Comparison of ENCODE assay signal across 1 cellular context in the genomic region with DNA sequence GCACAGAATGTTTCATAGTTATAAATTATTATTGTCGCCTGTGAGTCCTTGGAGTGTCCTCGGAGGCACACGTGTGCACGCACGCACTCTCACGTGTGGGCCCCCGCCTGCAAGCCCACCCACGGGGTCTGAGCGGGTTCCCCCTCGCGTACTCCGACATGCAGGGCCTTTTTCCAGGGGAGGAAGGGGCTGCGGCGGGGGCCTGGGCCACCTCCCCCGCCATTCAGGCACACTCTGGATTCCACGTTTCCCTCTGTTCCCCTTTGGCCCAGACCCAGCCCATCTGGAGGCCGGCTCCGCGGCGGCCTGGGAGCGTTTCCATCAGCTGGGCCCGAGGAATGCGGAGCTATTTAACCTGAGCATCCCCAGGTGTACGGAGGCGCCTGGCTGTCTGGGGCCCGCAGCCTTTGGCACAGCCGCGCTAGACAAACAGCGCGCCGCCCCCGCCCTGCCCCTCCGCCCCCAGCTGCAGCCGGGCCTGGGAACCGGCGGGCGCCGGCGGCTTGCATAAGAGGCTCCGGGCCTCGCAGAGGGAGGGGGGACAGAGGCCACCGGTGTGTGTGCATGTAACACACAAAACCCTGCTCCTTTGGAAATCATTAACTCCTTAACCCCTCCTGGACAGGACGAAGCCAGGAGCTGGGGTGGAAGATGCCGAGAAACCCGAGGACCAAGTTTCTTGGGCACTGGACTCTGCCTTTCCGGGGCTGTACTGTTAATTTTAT.
TF ChIP-seq lines count a peak whose summit lies in the region.

No MANE protein-coding gene starts in this region.

TF ChIP-seq in HepG2, 621 proteins besides CTCF, POLR2A, EP300 and RAD21 (continued from another document and continues in another):
- TF ChIP-seq, protein P1, sequence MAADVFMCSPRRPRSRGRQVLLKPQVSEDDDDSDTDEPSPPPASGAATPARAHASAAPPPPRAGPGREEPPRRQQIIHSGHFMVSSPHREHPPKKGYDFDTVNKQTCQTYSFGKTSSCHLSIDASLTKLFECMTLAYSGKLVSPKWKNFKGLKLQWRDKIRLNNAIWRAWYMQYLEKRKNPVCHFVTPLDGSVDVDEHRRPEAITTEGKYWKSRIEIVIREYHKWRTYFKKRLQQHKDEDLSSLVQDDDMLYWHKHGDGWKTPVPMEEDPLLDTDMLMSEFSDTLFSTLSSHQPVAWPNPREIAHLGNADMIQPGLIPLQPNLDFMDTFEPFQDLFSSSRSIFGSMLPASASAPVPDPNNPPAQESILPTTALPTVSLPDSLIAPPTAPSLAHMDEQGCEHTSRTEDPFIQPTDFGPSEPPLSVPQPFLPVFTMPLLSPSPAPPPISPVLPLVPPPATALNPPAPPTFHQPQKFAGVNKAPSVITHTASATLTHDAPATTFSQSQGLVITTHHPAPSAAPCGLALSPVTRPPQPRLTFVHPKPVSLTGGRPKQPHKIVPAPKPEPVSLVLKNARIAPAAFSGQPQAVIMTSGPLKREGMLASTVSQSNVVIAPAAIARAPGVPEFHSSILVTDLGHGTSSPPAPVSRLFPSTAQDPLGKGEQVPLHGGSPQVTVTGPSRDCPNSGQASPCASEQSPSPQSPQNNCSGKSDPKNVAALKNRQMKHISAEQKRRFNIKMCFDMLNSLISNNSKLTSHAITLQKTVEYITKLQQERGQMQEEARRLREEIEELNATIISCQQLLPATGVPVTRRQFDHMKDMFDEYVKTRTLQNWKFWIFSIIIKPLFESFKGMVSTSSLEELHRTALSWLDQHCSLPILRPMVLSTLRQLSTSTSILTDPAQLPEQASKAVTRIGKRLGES (CRISPR knock-in tag; IDR thresholded peaks at IDR 0.05; ENCODE audit: borderline replicate concordance): peak; percentile 87; the same call in 1 of the 2 replicates
- TF ChIP-seq GPBP1L1 (CRISPR knock-in tag; IDR thresholded peaks at IDR 0.05): no peak
- TF ChIP-seq ZFP37 (CRISPR knock-in tag; IDR thresholded peaks at IDR 0.05; ENCODE audit: borderline replicate concordance): peak; percentile 83; the same call in 1 of the 2 replicates
- peak; percentile 99 for TF ChIP-seq ZNF639 (CRISPR knock-in tag; conservative IDR thresholded peaks at IDR 0.05)
- TF ChIP-seq ZNF7 (CRISPR knock-in tag; IDR thresholded peaks at IDR 0.05): peak; percentile 62; the same call in 1 of the 2 replicates
- TF ChIP-seq ZNF792 (CRISPR knock-in tag; IDR thresholded peaks at IDR 0.05): peak; percentile 99
- TF ChIP-seq ZNF513 (CRISPR knock-in tag; conservative IDR thresholded peaks at IDR 0.05): peak; percentile 91; the same call in 1 of the 2 replicates
- TF ChIP-seq KLF13 (CRISPR knock-in tag; IDR thresholded peaks at IDR 0.05): no peak
- TF ChIP-seq CBX2 (IDR thresholded peaks at IDR 0.05; ENCODE audit: low read depth, low read length): no peak
- peak; percentile 94 for TF ChIP-seq CBX2 (CRISPR knock-in tag; IDR thresholded peaks at IDR 0.05; ENCODE audit: low read depth)
- TF ChIP-seq KDM6A (CRISPR knock-in tag; IDR thresholded peaks at IDR 0.05; ENCODE audit: low read depth): peak; percentile 99
- peak; percentile 99 for TF ChIP-seq ZNF543 (CRISPR knock-in tag; IDR thresholded peaks at IDR 0.05)
- TF ChIP-seq, protein P2, sequence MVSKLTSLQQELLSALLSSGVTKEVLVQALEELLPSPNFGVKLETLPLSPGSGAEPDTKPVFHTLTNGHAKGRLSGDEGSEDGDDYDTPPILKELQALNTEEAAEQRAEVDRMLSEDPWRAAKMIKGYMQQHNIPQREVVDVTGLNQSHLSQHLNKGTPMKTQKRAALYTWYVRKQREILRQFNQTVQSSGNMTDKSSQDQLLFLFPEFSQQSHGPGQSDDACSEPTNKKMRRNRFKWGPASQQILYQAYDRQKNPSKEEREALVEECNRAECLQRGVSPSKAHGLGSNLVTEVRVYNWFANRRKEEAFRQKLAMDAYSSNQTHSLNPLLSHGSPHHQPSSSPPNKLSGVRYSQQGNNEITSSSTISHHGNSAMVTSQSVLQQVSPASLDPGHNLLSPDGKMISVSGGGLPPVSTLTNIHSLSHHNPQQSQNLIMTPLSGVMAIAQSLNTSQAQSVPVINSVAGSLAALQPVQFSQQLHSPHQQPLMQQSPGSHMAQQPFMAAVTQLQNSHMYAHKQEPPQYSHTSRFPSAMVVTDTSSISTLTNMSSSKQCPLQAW (CRISPR knock-in tag; IDR thresholded peaks at IDR 0.05): peak; percentile 100
- TF ChIP-seq SRSF4 (IDR thresholded peaks at IDR 0.05; ENCODE audit: low read depth, low read length, poor library complexity, severe bottlenecking): no peak
- peak; percentile 98 for TF ChIP-seq MXD3 (CRISPR knock-in tag; IDR thresholded peaks at IDR 0.05)
- TF ChIP-seq HIVEP1 (CRISPR knock-in tag; IDR thresholded peaks at IDR 0.05): peak; percentile 100
- TF ChIP-seq, protein P3, sequence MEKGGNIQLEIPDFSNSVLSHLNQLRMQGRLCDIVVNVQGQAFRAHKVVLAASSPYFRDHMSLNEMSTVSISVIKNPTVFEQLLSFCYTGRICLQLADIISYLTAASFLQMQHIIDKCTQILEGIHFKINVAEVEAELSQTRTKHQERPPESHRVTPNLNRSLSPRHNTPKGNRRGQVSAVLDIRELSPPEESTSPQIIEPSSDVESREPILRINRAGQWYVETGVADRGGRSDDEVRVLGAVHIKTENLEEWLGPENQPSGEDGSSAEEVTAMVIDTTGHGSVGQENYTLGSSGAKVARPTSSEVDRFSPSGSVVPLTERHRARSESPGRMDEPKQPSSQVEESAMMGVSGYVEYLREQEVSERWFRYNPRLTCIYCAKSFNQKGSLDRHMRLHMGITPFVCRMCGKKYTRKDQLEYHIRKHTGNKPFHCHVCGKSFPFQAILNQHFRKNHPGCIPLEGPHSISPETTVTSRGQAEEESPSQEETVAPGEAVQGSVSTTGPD (CRISPR knock-in tag; IDR thresholded peaks at IDR 0.05): peak; percentile 90
- no peak for TF ChIP-seq PRPF4 (IDR thresholded peaks at IDR 0.05; ENCODE audit: low read depth, low read length, poor library complexity, severe bottlenecking)
- TF ChIP-seq MNT (IDR thresholded peaks at IDR 0.05): peak; percentile 97
- peak; percentile 97 for TF ChIP-seq ZFP90 (CRISPR knock-in tag; IDR thresholded peaks at IDR 0.05; ENCODE audit: borderline replicate concordance)
- no peak for TF ChIP-seq ATRX (CRISPR knock-in tag; IDR thresholded peaks at IDR 0.05; ENCODE audit: borderline replicate concordance)
- no peak for TF ChIP-seq ATF5 (CRISPR knock-in tag; IDR thresholded peaks at IDR 0.05; ENCODE audit: low read depth)
- peak; percentile 100 for TF ChIP-seq ZNF746 (CRISPR knock-in tag; IDR thresholded peaks at IDR 0.05)
- peak; percentile 93; the same call in 1 of the 2 replicates for TF ChIP-seq CBX5 (CRISPR knock-in tag; IDR thresholded peaks at IDR 0.05; ENCODE audit: borderline replicate concordance)
- TF ChIP-seq BRCA1 (CRISPR knock-in tag; IDR thresholded peaks at IDR 0.05): peak; percentile 90
- TF ChIP-seq, protein P4, sequence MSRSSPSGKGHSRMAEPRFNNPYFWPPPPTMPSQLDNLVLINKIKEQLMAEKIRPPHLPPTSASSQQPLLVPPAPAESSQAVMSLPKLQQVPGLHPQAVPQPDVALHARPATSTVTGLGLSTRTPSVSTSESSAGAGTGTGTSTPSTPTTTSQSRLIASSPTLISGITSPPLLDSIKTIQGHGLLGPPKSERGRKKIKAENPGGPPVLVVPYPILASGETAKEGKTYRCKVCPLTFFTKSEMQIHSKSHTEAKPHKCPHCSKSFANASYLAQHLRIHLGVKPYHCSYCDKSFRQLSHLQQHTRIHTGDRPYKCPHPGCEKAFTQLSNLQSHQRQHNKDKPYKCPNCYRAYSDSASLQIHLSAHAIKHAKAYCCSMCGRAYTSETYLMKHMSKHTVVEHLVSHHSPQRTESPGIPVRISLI (CRISPR knock-in tag; IDR thresholded peaks at IDR 0.05; ENCODE audit: borderline replicate concordance): peak; percentile 94
- TF ChIP-seq, protein P5, sequence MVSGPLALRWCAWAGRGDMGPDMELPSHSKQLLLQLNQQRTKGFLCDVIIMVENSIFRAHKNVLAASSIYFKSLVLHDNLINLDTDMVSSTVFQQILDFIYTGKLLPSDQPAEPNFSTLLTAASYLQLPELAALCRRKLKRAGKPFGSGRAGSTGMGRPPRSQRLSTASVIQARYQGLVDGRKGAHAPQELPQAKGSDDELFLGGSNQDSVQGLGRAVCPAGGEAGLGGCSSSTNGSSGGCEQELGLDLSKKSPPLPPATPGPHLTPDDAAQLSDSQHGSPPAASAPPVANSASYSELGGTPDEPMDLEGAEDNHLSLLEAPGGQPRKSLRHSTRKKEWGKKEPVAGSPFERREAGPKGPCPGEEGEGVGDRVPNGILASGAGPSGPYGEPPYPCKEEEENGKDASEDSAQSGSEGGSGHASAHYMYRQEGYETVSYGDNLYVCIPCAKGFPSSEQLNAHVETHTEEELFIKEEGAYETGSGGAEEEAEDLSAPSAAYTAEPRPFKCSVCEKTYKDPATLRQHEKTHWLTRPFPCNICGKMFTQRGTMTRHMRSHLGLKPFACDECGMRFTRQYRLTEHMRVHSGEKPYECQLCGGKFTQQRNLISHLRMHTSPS (CRISPR knock-in tag; IDR thresholded peaks at IDR 0.05; ENCODE audit: low read depth): peak; percentile 98
- peak; percentile 43 for TF ChIP-seq ZIK1 (CRISPR knock-in tag; IDR thresholded peaks at IDR 0.05; ENCODE audit: borderline replicate concordance, low read depth)
- TF ChIP-seq ZKSCAN1 (IDR thresholded peaks at IDR 0.05; ENCODE audit: low read length): peak; percentile 74
- TF ChIP-seq, protein P6, sequence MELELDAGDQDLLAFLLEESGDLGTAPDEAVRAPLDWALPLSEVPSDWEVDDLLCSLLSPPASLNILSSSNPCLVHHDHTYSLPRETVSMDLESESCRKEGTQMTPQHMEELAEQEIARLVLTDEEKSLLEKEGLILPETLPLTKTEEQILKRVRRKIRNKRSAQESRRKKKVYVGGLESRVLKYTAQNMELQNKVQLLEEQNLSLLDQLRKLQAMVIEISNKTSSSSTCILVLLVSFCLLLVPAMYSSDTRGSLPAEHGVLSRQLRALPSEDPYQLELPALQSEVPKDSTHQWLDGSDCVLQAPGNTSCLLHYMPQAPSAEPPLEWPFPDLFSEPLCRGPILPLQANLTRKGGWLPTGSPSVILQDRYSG (CRISPR knock-in tag; IDR thresholded peaks at IDR 0.05): peak; percentile 55; the same call in 1 of the 2 replicates
- peak; percentile 27; the same call in 1 of the 2 replicates for TF ChIP-seq ZNF546 (CRISPR knock-in tag; conservative IDR thresholded peaks at IDR 0.05)
- peak; percentile 83; the same call in 1 of the 2 replicates for TF ChIP-seq ZNF75D (CRISPR knock-in tag; IDR thresholded peaks at IDR 0.05; ENCODE audit: borderline replicate concordance)
- peak; percentile 87 for TF ChIP-seq SMAD9 (CRISPR knock-in tag; IDR thresholded peaks at IDR 0.05)
- TF ChIP-seq TOE1 (CRISPR knock-in tag; IDR thresholded peaks at IDR 0.05): peak; percentile 99
- peak; percentile 97 for TF ChIP-seq NR0B2 (CRISPR knock-in tag; IDR thresholded peaks at IDR 0.05)
- 0 out of 2 replicates have a peak, but pooled peaks have one; percentile 86 for TF ChIP-seq ZNF678 (CRISPR knock-in tag; IDR thresholded peaks at IDR 0.05)
- TF ChIP-seq ZNF549 (CRISPR knock-in tag; IDR thresholded peaks at IDR 0.05): no peak
- no peak for TF ChIP-seq ARNT (IDR thresholded peaks at IDR 0.05)
